ENCODE assay signal across 18 cellular contexts in the genomic region with DNA sequence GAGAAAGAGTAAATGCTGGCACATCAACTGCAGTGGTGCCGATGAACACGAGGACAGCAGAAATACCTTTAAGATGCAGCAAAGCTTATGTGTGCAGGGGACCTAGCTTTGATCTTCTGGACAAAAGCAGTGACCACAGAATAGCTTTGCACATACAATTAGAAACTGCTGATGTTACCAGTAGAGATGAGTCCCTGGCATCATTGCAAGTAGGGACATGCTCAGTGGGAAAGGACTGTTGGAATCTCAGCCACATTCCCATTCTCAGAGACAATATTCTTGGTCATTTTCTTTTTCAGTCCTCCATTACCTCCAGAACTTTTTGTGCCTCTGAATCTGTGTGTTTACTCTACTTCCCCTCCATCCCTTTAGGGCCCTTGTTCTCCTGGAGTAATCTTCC. TPM values are rescaled to one million over a fixed set of nuclear protein-coding genes. Genes with fewer than 3 reads are reported as not detected.
A peak's percentile ranks its signal among the peaks of the same experiment; 100 is the strongest.
DNase-seq lines count a peak whose midpoint lies in the region; ATAC-seq, FAIRE-seq and TF ChIP-seq lines count a peak whose summit lies in the region.
"Had no signal": no experiment of that assay in that cellular context is flagged by ENCODE, and none has a peak within 500 bp of the region (broad histone marks: within the 10 kb centered on the region; RNA-seq: fewer than 3 reads in every experiment).

No MANE protein-coding gene starts in this region.

- H3K9me3 Mint-ChIP-seq in MCF 10A (ENCODE audit: unreplicated experiment) = no peaks in the 10 kb centered on the region
- H3K9me3 Mint-ChIP-seq: CD8-positive, alpha-beta memory T cell had no signal

- H3K9ac ChIP-seq in mammary epithelial cell (ENCODE audit: insufficient read depth, low read length) = no peak overlapping the region
- H3K9ac ChIP-seq in keratinocyte (ENCODE audit: control insufficient read depth, extremely low read depth, insufficient read depth, low read length) = no peak overlapping the region

- H3K4me3 ChIP-seq in breast epithelium = no peak overlapping the region
- no peak overlapping the region for H3K4me3 ChIP-seq in mammary epithelial cell (replicated peaks in 1 of 3; ENCODE audit: insufficient read depth in 1 of 3, low read depth in 2 of 3, low read length in 3 of 3)
- H3K4me3 ChIP-seq in keratinocyte (ENCODE audit: control insufficient read depth in 2 of 3, extremely low read depth in 1 of 3, insufficient read depth in 2 of 3, low read depth in 1 of 3, low read length in 3 of 3) = no peak overlapping the region
- H3K4me3 ChIP-seq: HAP-1 had no signal

- H3K4me3 Mint-ChIP-seq in MCF 10A (ENCODE audit: unreplicated experiment) = no peak overlapping the region
- H3K4me3 Mint-ChIP-seq: CD14-positive monocyte; CD8-positive, alpha-beta memory T cell; IgD-negative memory B cell had no signal

- in situ Hi-C loops in mammary epithelial cell (cut with MboI; ENCODE audit: low sequenced_read_pairs in 2 of 2) = no loop called here

- H3K79me2 ChIP-seq in mammary epithelial cell (ENCODE audit: insufficient read depth, low read length) = no peaks in the 10 kb centered on the region
- H3K79me2 ChIP-seq in keratinocyte (ENCODE audit: control insufficient read depth, insufficient read depth, low read length) = no peaks in the 10 kb centered on the region

- H3K9me3 ChIP-seq in breast epithelium (no peaks in the 10 kb centered on the region), mammary epithelial cell (replicated peaks; ENCODE audit: insufficient read depth, low read length) (no peaks in the 10 kb centered on the region), keratinocyte (ENCODE audit: control insufficient read depth, low read depth, low read length) (no peaks in the 10 kb centered on the region)
- H3K9me3 ChIP-seq: Caco-2, HAP-1 had no signal

- CTCF ChIA-PET in MCF 10A (lab: Yijun Ruan, JAX) = interaction anchor here (0.6 to 2.1 kb wide), 8 partner anchors 11 to 80 kb away, joined by 3 to 6 read pairs (median 3); partner anchors contain the start of gene CCDC110
- CTCF ChIA-PET in mammary epithelial cell (lab: Charles Lee; ENCODE audit: low non-redundant PET) = no interaction called here

- DNase-seq in breast epithelium (ENCODE audit: low spot score in 2 of 2) = no peak
- no peak for DNase-seq in MCF 10A (ENCODE audit: unreplicated experiment)
- DNase-seq in mammary epithelial cell = peak; percentile 51
- no peak for DNase-seq in keratinocyte (ENCODE audit: low read depth, low spot score)
- DNase-seq in NCI-H1694 treated with DMSO at 0.1 percent for 48 hours (lab: John Stamatoyannopoulos, UW) = no peak
- DNase-seq: Caco-2; CD8-positive, alpha-beta memory T cell; DMS53; KG1 had no signal

- peak overlapping the region; percentile 56 for H3K4me2 ChIP-seq in mammary epithelial cell (ENCODE audit: insufficient read depth, low read depth, low read length)
- H3K4me2 ChIP-seq in keratinocyte (ENCODE audit: control insufficient read depth, extremely low read depth, insufficient read depth, low read depth, low read length) = peak overlapping the region; percentile 35

- ATAC-seq in GM21576 (IDR thresholded peaks at IDR 0.05; ENCODE audit: unreplicated experiment) (no peak), HG02885 (IDR thresholded peaks at IDR 0.05; ENCODE audit: poor library complexity, unreplicated experiment) (no peak)

- H4K20me1 ChIP-seq in mammary epithelial cell (ENCODE audit: insufficient read depth, low read length) = no peaks in the 10 kb centered on the region
- no peaks in the 10 kb centered on the region for H4K20me1 ChIP-seq in keratinocyte (ENCODE audit: control insufficient read depth, extremely low read depth, insufficient read depth, low read length)

- 5% methylated on average over 2 of the region's 2 CpGs for WGBS in mammary epithelial cell (ENCODE audit: low coverage, missing lambda C conversion rate)

- no peak overlapping the region for H3K27ac Mint-ChIP-seq in MCF 10A (ENCODE audit: low read depth, unreplicated experiment)
- H3K27ac Mint-ChIP-seq: CD14-positive monocyte, IgD-negative memory B cell had no signal

- peak overlapping the region; percentile 29 to 41 for H3K27ac ChIP-seq in breast epithelium
- H3K27ac ChIP-seq in mammary epithelial cell (ENCODE audit: insufficient read depth, low read depth, low read length) = no peak overlapping the region
- H3K27ac ChIP-seq in keratinocyte (ENCODE audit: control insufficient read depth, insufficient read depth, low read length) = no peak overlapping the region
- H3K27ac ChIP-seq: 22Rv1 had no signal

- POLR2A ChIA-PET in MCF 10A (lab: Yijun Ruan, JAX) = interaction anchor here (1.3 kb wide), 1 partner anchor 127 kb away, joined by 5 read pairs; the partner anchor contains the start of gene UFSP2

- no peaks in the 10 kb centered on the region for H3K27me3 Mint-ChIP-seq in MCF 10A (ENCODE audit: insufficient read depth, unreplicated experiment)

- TF ChIP-seq CTCF in breast epithelium (IDR thresholded peaks at IDR 0.05) (no peak), MCF 10A (IDR thresholded peaks at IDR 0.05; ENCODE audit: unreplicated experiment) (no peak), mammary epithelial cell (conservative IDR thresholded peaks at IDR 0.05 in 1 of 2, IDR thresholded peaks at IDR 0.05 in 1 of 2; ENCODE audit: extremely low read depth in 1 of 2, insufficient read depth in 1 of 2, low read depth in 1 of 2, low read length in 2 of 2) (no peak), keratinocyte (optimal IDR thresholded peaks at IDR 0.05 in 1 of 3, IDR thresholded peaks at IDR 0.05 in 1 of 3, conservative IDR thresholded peaks at IDR 0.05 in 1 of 3; ENCODE audit: extremely low read depth in 1 of 3, insufficient read depth in 2 of 3, low read length in 3 of 3) (no peak)

- H3K27me3 ChIP-seq in breast epithelium (no peaks in the 10 kb centered on the region), mammary epithelial cell (ENCODE audit: insufficient read depth, low read length) (no peaks in the 10 kb centered on the region), keratinocyte (ENCODE audit: control insufficient read depth, extremely low read depth, insufficient read depth, low read length) (no peaks in the 10 kb centered on the region)

- H3K9me1 ChIP-seq in keratinocyte (ENCODE audit: control insufficient read depth, extremely low read depth, insufficient read depth, low read length) = no peaks in the 10 kb centered on the region

- no peaks in the 10 kb centered on the region for H3K4me1 ChIP-seq in breast epithelium
- H3K4me1 ChIP-seq in mammary epithelial cell (ENCODE audit: insufficient read depth, low read length) = peaks cover 10% of the 10 kb centered on the region
- peaks cover 3% of the 10 kb centered on the region for H3K4me1 ChIP-seq in keratinocyte (ENCODE audit: control insufficient read depth, extremely low read depth, insufficient read depth, low read length)
- H3K4me1 ChIP-seq: Caco-2 had no signal

- H3K36me3 ChIP-seq in breast epithelium (no peaks in the 10 kb centered on the region), mammary epithelial cell (ENCODE audit: insufficient read depth, low read length) (no peaks in the 10 kb centered on the region), keratinocyte (ENCODE audit: control insufficient read depth in 2 of 2, extremely low read depth in 1 of 2, insufficient read depth in 2 of 2, low read length in 2 of 2) (no peaks in the 10 kb centered on the region)
- H3K36me3 ChIP-seq: HAP-1 had no signal

- no peaks in the 10 kb centered on the region for H3K4me1 Mint-ChIP-seq in MCF 10A (ENCODE audit: insufficient read depth, unreplicated experiment)
- H3K4me1 Mint-ChIP-seq: CD14-positive monocyte; CD8-positive, alpha-beta memory T cell; IgD-negative memory B cell had no signal

- no peak for TF ChIP-seq POLR2A in breast epithelium (IDR thresholded peaks at IDR 0.05)

- peak; percentile 90 for FAIRE-seq in keratinocyte (lab: Jason Lieb, UNC)
- FAIRE-seq: H1 had no signal

- intact Hi-C loops in breast epithelium (cut with DNase I; ENCODE audit: low total_unique reads) (no loop called here), MCF 10A (cut with micrococcal nuclease) (no loop called here), mammary epithelial cell (cut with micrococcal nuclease) (no loop called here)

- H3K36me3 Mint-ChIP-seq in MCF 10A (ENCODE audit: insufficient read depth, unreplicated experiment) = no peaks in the 10 kb centered on the region
- H3K36me3 Mint-ChIP-seq: CD14-positive monocyte; CD8-positive, alpha-beta memory T cell had no signal

- peak overlapping the region; percentile 72 for H2AFZ ChIP-seq in mammary epithelial cell (ENCODE audit: low read depth, low read length)
- no peak overlapping the region for H2AFZ ChIP-seq in keratinocyte (ENCODE audit: control insufficient read depth, low read length)

- BruUV-seq in MCF 10A (replicated peaks; lab: Mats Ljungman, UMichigan) (no TSS peak), mammary epithelial cell (replicated peaks; lab: Mats Ljungman, UMichigan) (no TSS peak)

- dilution Hi-C loops in mammary epithelial cell (cut with HindIII; ENCODE audit: low sequenced_read_pairs) (no loop called here), keratinocyte (cut with MboI; ENCODE audit: extremely low pct_ligation_motif_present, low sequenced_read_pairs) (no loop called here)

RNA-seq across cellular contexts. Expression of gene PDLIM3, which starts 16.9 kb away (rescaled TPM):
- total RNA-seq in breast epithelium = 100 to 1,000 TPM in 2 of 3 donors, 10 to 100 TPM in 1; 25.3 to 181 (median 175) TPM
- total RNA-seq in MCF 10A (2022) = 0.22 and 0.30 TPM in 2 replicates
- 1 to 10 TPM in 1 of 2 donors, under 1 TPM in 1; 0.24 to 9.0 TPM for total RNA-seq in mammary epithelial cell
- 3.7 TPM for polyA plus RNA-seq in mammary epithelial cell
- 1.8 TPM for polyA minus RNA-seq in mammary epithelial cell
- 0.08 TPM in 1 of 3 replicates, not detected in the others for polyA plus RNA-seq in keratinocyte
- polyA plus RNA-seq in keratinocyte (2011; ENCODE audit: low read depth) = 0.24 TPM
- not detected in 2 replicates for polyA plus RNA-seq in keratinocyte (2011; cell fraction: cytosol; rRNA removed)
- polyA plus RNA-seq in keratinocyte (2011; cell fraction: nucleus; rRNA removed) = 0.03 TPM in 1 of 2 replicates, not detected in the other
- polyA plus RNA-seq in keratinocyte (2012; ENCODE audit: low replicate concordance) = 0.41 TPM in 1 of 2 replicates, not detected in the other
- not detected in 3 replicates for polyA minus RNA-seq in keratinocyte
- polyA minus RNA-seq in keratinocyte (2011; cell fraction: cytosol; rRNA and poly(A)+ RNA removed) = not detected
- not detected in 2 replicates for polyA minus RNA-seq in keratinocyte (2011; cell fraction: nucleus; rRNA and poly(A)+ RNA removed)
- total RNA-seq: A673; CD8-positive, alpha-beta memory T cell; HT-29 had no signal
- polyA plus RNA-seq: CD14-positive monocyte; CD8-positive, alpha-beta memory T cell had no signal

Comparison
In these comparisons a context has a peak if more than half of its experiments do, and no peak if none do; other contexts are left out.
1. H3K27ac ChIP-seq: peak in breast epithelium (2 of 2); none in mammary epithelial cell (single experiment) and keratinocyte (single experiment).